ENCODE assay signal across 20 cellular contexts in genomic region chr14:24838945-24839616, GRCh38.
DNase-seq lines count a peak whose midpoint lies in the region; ATAC-seq, FAIRE-seq and TF ChIP-seq lines count a peak whose summit lies in the region.
"Had no signal": no experiment of that assay in that cellular context is flagged by ENCODE, and none has a peak within 500 bp of the region (broad histone marks: within the 10 kb centered on the region; RNA-seq: fewer than 3 reads in every experiment).

No MANE protein-coding gene starts in this region.

- H3K36me3 ChIP-seq in liver (ENCODE audit: control insufficient read depth in 4 of 4, insufficient read depth in 3 of 4, low read depth in 1 of 4, low read length in 3 of 4) (no peaks in the 10 kb centered on the region), gastrocnemius medialis (no peaks in the 10 kb centered on the region), Karpas-422 (ENCODE audit: insufficient read depth, low read length) (no peaks in the 10 kb centered on the region), SJCRH30 (no peaks in the 10 kb centered on the region)
- H3K36me3 ChIP-seq: breast epithelium, SJSA1, uterus had no signal

- peak; percentile 13 for FAIRE-seq in HTR-8/SVneo (lab: Jason Lieb, UNC)

- DNase-seq in HTR-8/SVneo (ENCODE audit: insufficient read length, low spot score) (no peak), fibroblast of pulmonary artery (ENCODE audit: low read depth) (peak; percentile 56), gastrocnemius medialis (no peak), Karpas-422 (no peak), GM19240 (ENCODE audit: insufficient read length, low spot score) (no peak), SJCRH30 (no peak)
- DNase-seq in activated CD8-positive, alpha-beta memory T cell treated with anti-CD3 and anti-CD28 coated beads, Interleukin-2, amount 50 U/mL, for 48 hours = no peak
- DNase-seq: activated CD4-positive, alpha-beta T cell treated with anti-CD3 and anti-CD28 coated beads for 4 hours; activated naive CD4-positive, alpha-beta T cell treated with anti-CD3 and anti-CD28 coated beads, Interleukin-2, amount 10 ng/mL, durations not matched to agents 7 days and 5 days; activated T-cell treated with anti-CD3 and anti-CD28 coated beads for 4 hours; Calu3; mesenchymal stem cell; NCI-H187 treated with DMSO at 0.1 percent for 48 hours; NCI-H524; stimulated activated CD4-positive, alpha-beta T cell treated with anti-CD3 and anti-CD28 coated beads, Interleukin-12 subunit alpha, Interleukin-12 subunit beta, amount 100 ng/mL, for 4 hours; stimulated activated naive CD4-positive, alpha-beta T cell treated with Interleukin-2 at 50 U/mL for 16 hours; uterus had no signal

- no peak overlapping the region for H2AFZ ChIP-seq in Karpas-422 (ENCODE audit: low read length)

- ATAC-seq in gastrocnemius medialis = peak in 1 of 2 donors; percentile 56

- H3K4me1 ChIP-seq in liver (ENCODE audit: control insufficient read depth in 4 of 4, insufficient read depth in 4 of 4, low read length in 3 of 4) = peaks cover 0 to 29% (median 15%) of the 10 kb centered on the region in 4 donors
- no peaks in the 10 kb centered on the region for H3K4me1 ChIP-seq in gastrocnemius medialis
- no peaks in the 10 kb centered on the region for H3K4me1 ChIP-seq in Karpas-422 (ENCODE audit: low read length)
- no peaks in the 10 kb centered on the region for H3K4me1 ChIP-seq in SJCRH30
- H3K4me1 ChIP-seq: breast epithelium, uterus had no signal

- TF ChIP-seq CTCF in fibroblast of pulmonary artery (IDR thresholded peaks at IDR 0.05; ENCODE audit: low read length, missing control alignments) = no peak
- TF ChIP-seq CTCF in liver (IDR thresholded peaks at IDR 0.05; ENCODE audit: low read depth, low read length, missing input control) = no peak
- TF ChIP-seq CTCF in gastrocnemius medialis (IDR thresholded peaks at IDR 0.05 in 4 of 5, conservative IDR thresholded peaks at IDR 0.05 in 1 of 5) = no peak

- no peaks in the 10 kb centered on the region for H3K79me2 ChIP-seq in Karpas-422 (ENCODE audit: low read length)

- TF ChIP-seq RAD21 in liver (IDR thresholded peaks at IDR 0.05) = peak; percentile 37 to 55

- no peaks in the 10 kb centered on the region for H4K20me1 ChIP-seq in Karpas-422 (ENCODE audit: insufficient read depth, low read depth, low read length)

- intact Hi-C loops in gastrocnemius medialis (cut with DNase I; ENCODE audit: low total_unique reads) = no loop called here

- 19% methylated on average over 4 of the region's 4 CpGs for WGBS in liver

- H3K9me3 ChIP-seq in liver (ENCODE audit: control insufficient read depth in 4 of 4, low read length in 3 of 4) (no peaks in the 10 kb centered on the region), gastrocnemius medialis (no peaks in the 10 kb centered on the region), Karpas-422 (ENCODE audit: low read length) (no peaks in the 10 kb centered on the region), SJCRH30 (replicated peaks) (no peaks in the 10 kb centered on the region)
- H3K9me3 ChIP-seq: breast epithelium, SJSA1, uterus had no signal

- H3K4me3 ChIP-seq in fibroblast of pulmonary artery (replicated peaks; ENCODE audit: low read depth, low read length) = no peak overlapping the region
- no peak overlapping the region for H3K4me3 ChIP-seq in liver (ENCODE audit: low read depth in 1 of 3, low read length in 3 of 3)
- H3K4me3 ChIP-seq in gastrocnemius medialis = no peak overlapping the region
- H3K4me3 ChIP-seq in Karpas-422 (ENCODE audit: low read length) = no peak overlapping the region
- H3K4me3 ChIP-seq in SJCRH30 = no peak overlapping the region
- H3K4me3 ChIP-seq: breast epithelium, SJSA1, uterus had no signal

- H3K4me2 ChIP-seq in Karpas-422 (ENCODE audit: low read depth, low read length, poor library complexity, severe bottlenecking) = no peak overlapping the region

- H3K27me3 ChIP-seq in liver (ENCODE audit: control insufficient read depth in 4 of 4, insufficient read depth in 4 of 4, low read length in 3 of 4) = no peaks in the 10 kb centered on the region
- no peaks in the 10 kb centered on the region for H3K27me3 ChIP-seq in gastrocnemius medialis
- H3K27me3 ChIP-seq in Karpas-422 (ENCODE audit: low read length) = no peaks in the 10 kb centered on the region
- H3K27me3 ChIP-seq in SJCRH30 = no peaks in the 10 kb centered on the region
- H3K27me3 ChIP-seq: breast epithelium, SJSA1, uterus had no signal

- H3K9me2 ChIP-seq in Karpas-422 (replicated peaks; ENCODE audit: insufficient read depth, low read length) = no peaks in the 10 kb centered on the region

- in situ Hi-C loops in gastrocnemius medialis (cut with MboI; ENCODE audit: low sequenced_read_pairs in 4 of 4) = no loop called here

- H3K27ac ChIP-seq in liver (ENCODE audit: low read depth in 1 of 2, low read length in 2 of 2) (peak overlapping the region; percentile 64 to 87), gastrocnemius medialis (peak overlapping the region in 3 of 4 donors; percentile 2 to 47 (median 18)), Karpas-422 (ENCODE audit: low read length) (no peak overlapping the region), SJCRH30 (no peak overlapping the region)
- H3K27ac ChIP-seq: breast epithelium, SJSA1 had no signal

- no peak for TF ChIP-seq POLR2A in gastrocnemius medialis (IDR thresholded peaks at IDR 0.05)

- peak overlapping the region; percentile 5 to 7 for H3K9ac ChIP-seq in liver (ENCODE audit: low read depth in 1 of 2, low read length in 2 of 2)
- no peak overlapping the region for H3K9ac ChIP-seq in Karpas-422 (ENCODE audit: low read length)

TF ChIP-seq in liver, 16 proteins besides CTCF, POLR2A, EP300 and RAD21:
- TF ChIP-seq ZBTB33 (IDR thresholded peaks at IDR 0.05) (peak; percentile 30), FOXA2 (IDR thresholded peaks at IDR 0.05) (no peak), HNF4G (IDR thresholded peaks at IDR 0.05) (peak; percentile 11), EGR1 (IDR thresholded peaks at IDR 0.05; ENCODE audit: low read depth in 2 of 2) (no peak), NR2F2 (IDR thresholded peaks at IDR 0.05) (no peak), SP1 (IDR thresholded peaks at IDR 0.05) (no peak), MAX (IDR thresholded peaks at IDR 0.05) (no peak), TAF1 (conservative IDR thresholded peaks at IDR 0.05) (no peak), JUND (IDR thresholded peaks at IDR 0.05) (no peak), HNF4A (conservative IDR thresholded peaks at IDR 0.05) (peak; percentile 49 to 61), RXRA (IDR thresholded peaks at IDR 0.05) (peak; percentile 78 to 80), YY1 (IDR thresholded peaks at IDR 0.05) (peak; percentile 88), FOXA1 (IDR thresholded peaks at IDR 0.05) (no peak), GABPA (IDR thresholded peaks at IDR 0.05 in 1 of 2, conservative IDR thresholded peaks at IDR 0.05 in 1 of 2) (no peak)
- TF ChIP-seq, protein P1, sequence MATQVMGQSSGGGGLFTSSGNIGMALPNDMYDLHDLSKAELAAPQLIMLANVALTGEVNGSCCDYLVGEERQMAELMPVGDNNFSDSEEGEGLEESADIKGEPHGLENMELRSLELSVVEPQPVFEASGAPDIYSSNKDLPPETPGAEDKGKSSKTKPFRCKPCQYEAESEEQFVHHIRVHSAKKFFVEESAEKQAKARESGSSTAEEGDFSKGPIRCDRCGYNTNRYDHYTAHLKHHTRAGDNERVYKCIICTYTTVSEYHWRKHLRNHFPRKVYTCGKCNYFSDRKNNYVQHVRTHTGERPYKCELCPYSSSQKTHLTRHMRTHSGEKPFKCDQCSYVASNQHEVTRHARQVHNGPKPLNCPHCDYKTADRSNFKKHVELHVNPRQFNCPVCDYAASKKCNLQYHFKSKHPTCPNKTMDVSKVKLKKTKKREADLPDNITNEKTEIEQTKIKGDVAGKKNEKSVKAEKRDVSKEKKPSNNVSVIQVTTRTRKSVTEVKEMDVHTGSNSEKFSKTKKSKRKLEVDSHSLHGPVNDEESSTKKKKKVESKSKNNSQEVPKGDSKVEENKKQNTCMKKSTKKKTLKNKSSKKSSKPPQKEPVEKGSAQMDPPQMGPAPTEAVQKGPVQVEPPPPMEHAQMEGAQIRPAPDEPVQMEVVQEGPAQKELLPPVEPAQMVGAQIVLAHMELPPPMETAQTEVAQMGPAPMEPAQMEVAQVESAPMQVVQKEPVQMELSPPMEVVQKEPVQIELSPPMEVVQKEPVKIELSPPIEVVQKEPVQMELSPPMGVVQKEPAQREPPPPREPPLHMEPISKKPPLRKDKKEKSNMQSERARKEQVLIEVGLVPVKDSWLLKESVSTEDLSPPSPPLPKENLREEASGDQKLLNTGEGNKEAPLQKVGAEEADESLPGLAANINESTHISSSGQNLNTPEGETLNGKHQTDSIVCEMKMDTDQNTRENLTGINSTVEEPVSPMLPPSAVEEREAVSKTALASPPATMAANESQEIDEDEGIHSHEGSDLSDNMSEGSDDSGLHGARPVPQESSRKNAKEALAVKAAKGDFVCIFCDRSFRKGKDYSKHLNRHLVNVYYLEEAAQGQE (IDR thresholded peaks at IDR 0.05) = peak; percentile 63
- TF ChIP-seq, protein P2, sequence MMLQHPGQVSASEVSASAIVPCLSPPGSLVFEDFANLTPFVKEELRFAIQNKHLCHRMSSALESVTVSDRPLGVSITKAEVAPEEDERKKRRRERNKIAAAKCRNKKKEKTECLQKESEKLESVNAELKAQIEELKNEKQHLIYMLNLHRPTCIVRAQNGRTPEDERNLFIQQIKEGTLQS (IDR thresholded peaks at IDR 0.05) = no peak

Comparison
In these comparisons a context has a peak if more than half of its experiments do, and no peak if none do; other contexts are left out.
1. H3K27ac ChIP-seq: peak in liver (2 of 2) and gastrocnemius medialis (3 of 4); none in Karpas-422 (single experiment) and SJCRH30 (single experiment).